In genomic region chrX:76605390-76605789, GRCh38 we compare ENCODE assay signal across 21 cellular contexts.
"Had no signal": no experiment of that assay in that cellular context is flagged by ENCODE, and none has a peak within 500 bp of the region (broad histone marks: within the 10 kb centered on the region; RNA-seq: fewer than 3 reads in every experiment).

No MANE protein-coding gene starts in this region.

- H3K79me2 ChIP-seq: hepatocyte had no signal

- H3K4me3 ChIP-seq: coronary artery, dorsolateral prefrontal cortex, esophagus muscularis mucosa, gastroesophageal sphincter, heart left ventricle, hepatocyte, left lung, lower lobe of right lung, mucosa of descending colon had no signal

- H3K4me1 ChIP-seq: esophagus muscularis mucosa, foreskin keratinocyte, gastroesophageal sphincter, heart left ventricle, left lung, lower lobe of right lung had no signal

- FAIRE-seq: endothelial cell of umbilical vein, frontal cortex had no signal

- H3K27ac ChIP-seq: coronary artery, dorsolateral prefrontal cortex, esophagus muscularis mucosa, foreskin keratinocyte, gastroesophageal sphincter, heart left ventricle, hepatocyte, left lung, lower lobe of right lung had no signal

- H3K9me3 ChIP-seq: gastroesophageal sphincter, left lung, lower lobe of right lung, mucosa of descending colon had no signal

- H3K4me2 ChIP-seq: hepatocyte had no signal

- H3K36me3 ChIP-seq: esophagus muscularis mucosa, gastroesophageal sphincter, heart left ventricle, left lung, lower lobe of right lung had no signal

- H3K27me3 ChIP-seq: esophagus muscularis mucosa, foreskin keratinocyte, gastroesophageal sphincter, heart left ventricle, hepatocyte, left lung had no signal

- ATAC-seq: foreskin keratinocyte, gastroesophageal sphincter, heart left ventricle, left cardiac atrium, left lung, left ventricle myocardium superior, lower lobe of right lung, mucosa of descending colon had no signal

- H2AFZ ChIP-seq: hepatocyte had no signal

- DNase-seq: dermis blood vessel endothelial cell; dorsolateral prefrontal cortex; effector CD4-positive, alpha-beta T cell; effector memory CD4-positive, alpha-beta T cell; foreskin keratinocyte; heart left ventricle; hypothalamus; immature natural killer cell; islet precursor cell; left cardiac atrium; left lung; left ventricle myocardium superior; lower lobe of right lung; mesenchymal stem cell; mucosa of descending colon had no signal
